Comparison of ENCODE assay signal across 1 cellular context in the genomic region with DNA sequence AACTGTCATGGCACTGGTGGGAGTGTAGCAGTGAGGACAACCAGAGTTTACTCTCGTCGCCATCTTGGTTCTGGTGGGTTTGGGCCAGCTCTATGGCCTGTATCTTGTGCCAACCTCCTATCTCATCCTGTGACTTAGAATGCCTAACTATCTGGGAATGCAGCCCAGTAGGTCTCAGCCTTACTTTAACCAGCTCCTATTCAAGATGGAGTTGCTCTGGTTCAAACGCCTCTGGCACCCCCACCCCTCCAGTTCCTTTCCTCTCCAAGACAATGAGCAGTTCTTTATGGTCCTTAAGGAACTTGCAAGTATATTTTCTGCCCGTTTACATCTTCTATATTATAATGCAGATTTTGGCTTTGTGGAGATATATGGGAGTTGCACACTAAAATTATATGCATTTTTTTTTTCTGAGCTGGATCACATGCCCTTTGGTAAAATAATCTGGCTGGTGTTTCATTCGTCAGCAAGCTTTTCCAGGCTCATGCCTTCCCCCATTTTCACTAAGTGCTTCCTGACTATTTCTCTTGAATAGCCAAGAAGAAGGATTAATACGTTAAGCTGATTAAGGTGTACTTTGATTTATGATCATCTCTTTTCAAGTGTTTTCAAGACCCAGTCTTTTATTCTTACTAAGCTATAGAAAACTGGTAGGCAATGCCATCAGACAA.
TF ChIP-seq lines count a peak whose summit lies in the region.

No MANE protein-coding gene starts in this region.

TF ChIP-seq in K562, 482 proteins besides CTCF, POLR2A, EP300 and RAD21 (continued from another document and continues in another):
- TF ChIP-seq ZNF592 (IDR thresholded peaks at IDR 0.05) (peak; percentile 98), SNAPC5 (CRISPR knock-in tag; IDR thresholded peaks at IDR 0.05) (0 out of 2 replicates have a peak, but pooled peaks have one; percentile 27), PATZ1 (CRISPR knock-in tag; IDR thresholded peaks at IDR 0.05; ENCODE audit: borderline replicate concordance) (no peak), HDAC8 (tag; IDR thresholded peaks at IDR 0.05) (peak; percentile 80; the same call in 1 of the 2 replicates), CXXC5 (CRISPR knock-in tag; IDR thresholded peaks at IDR 0.05) (peak; percentile 84), ZNF316 (IDR thresholded peaks at IDR 0.05) (no peak), ZNF668 (CRISPR knock-in tag; IDR thresholded peaks at IDR 0.05) (peak; percentile 95), TEAD2 (tag; IDR thresholded peaks at IDR 0.05) (peak; percentile 74), TFE3 (CRISPR knock-in tag; IDR thresholded peaks at IDR 0.05) (peak; percentile 48; the same call in 1 of the 2 replicates), NFXL1 (CRISPR knock-in tag; IDR thresholded peaks at IDR 0.05) (0 out of 2 replicates have a peak, but pooled peaks have one; percentile 59), SMAD4 (CRISPR knock-in tag; conservative IDR thresholded peaks at IDR 0.05) (peak; percentile 93), ZNF57 (CRISPR knock-in tag; IDR thresholded peaks at IDR 0.05) (no peak), NFE2L1 (tag; IDR thresholded peaks at IDR 0.05; ENCODE audit: borderline replicate concordance, low read depth) (peak; percentile 41; the same call in 1 of the 2 replicates), BCOR (IDR thresholded peaks at IDR 0.05) (no peak), NR2C1 (IDR thresholded peaks at IDR 0.05) (no peak), NR2C1 (tag; IDR thresholded peaks at IDR 0.05) (peak; percentile 70; the same call in 1 of the 2 replicates), ZNF589 (CRISPR knock-in tag; IDR thresholded peaks at IDR 0.05; ENCODE audit: low read depth) (no peak), KLF6 (CRISPR knock-in tag; IDR thresholded peaks at IDR 0.05; ENCODE audit: borderline replicate concordance) (peak; percentile 90; the same call in 1 of the 2 replicates), CCNT2 (IDR thresholded peaks at IDR 0.05; ENCODE audit: borderline replicate concordance, extremely low read depth, insufficient read length, low read depth, low read length) (no peak), CSDE1 (IDR thresholded peaks at IDR 0.05) (no peak), ZBTB34 (CRISPR knock-in tag; IDR thresholded peaks at IDR 0.05) (peak; percentile 77), DACH1 (IDR thresholded peaks at IDR 0.05; ENCODE audit: partially characterized antibody) (no peak), ZNF146 (CRISPR knock-in tag; IDR thresholded peaks at IDR 0.05; ENCODE audit: unreplicated experiment) (no peak), ELF2 (CRISPR knock-in tag; IDR thresholded peaks at IDR 0.05) (no peak), JUN (IDR thresholded peaks at IDR 0.05; ENCODE audit: borderline replicate concordance, low read depth, low read length) (no peak), JUN (CRISPR knock-in tag; IDR thresholded peaks at IDR 0.05; ENCODE audit: borderline replicate concordance) (no peak), TEAD1 (CRISPR knock-in tag; IDR thresholded peaks at IDR 0.05) (peak in 1 of 2 experiments; percentile 88; a peak in 2 of 4 replicates), HSF4 (CRISPR knock-in tag; IDR thresholded peaks at IDR 0.05; ENCODE audit: borderline replicate concordance) (peak; percentile 97), MXD1 (CRISPR knock-in tag; IDR thresholded peaks at IDR 0.05; ENCODE audit: borderline replicate concordance, poor library complexity, severe bottlenecking) (peak; percentile 79), TSHZ1 (CRISPR knock-in tag; IDR thresholded peaks at IDR 0.05) (peak; percentile 85), HEY1 (CRISPR knock-in tag; IDR thresholded peaks at IDR 0.05; ENCODE audit: borderline replicate concordance) (no peak), TCF7 (IDR thresholded peaks at IDR 0.05; ENCODE audit: borderline replicate concordance) (no peak), ZNF12 (CRISPR knock-in tag; IDR thresholded peaks at IDR 0.05) (no peak), ZNF444 (CRISPR knock-in tag; IDR thresholded peaks at IDR 0.05) (0 out of 2 replicates have a peak, but pooled peaks have one; percentile 43), FOXA3 (CRISPR knock-in tag; conservative IDR thresholded peaks at IDR 0.05 in 1 of 2, IDR thresholded peaks at IDR 0.05 in 1 of 2) (no peak), FOS (IDR thresholded peaks at IDR 0.05; ENCODE audit: extremely low read depth, insufficient read length) (no peak), FOXK2 (conservative IDR thresholded peaks at IDR 0.05 in 1 of 2, IDR thresholded peaks at IDR 0.05 in 1 of 2; ENCODE audit: low read depth in 2 of 2) (no peak)
- TF ChIP-seq, protein P1, sequence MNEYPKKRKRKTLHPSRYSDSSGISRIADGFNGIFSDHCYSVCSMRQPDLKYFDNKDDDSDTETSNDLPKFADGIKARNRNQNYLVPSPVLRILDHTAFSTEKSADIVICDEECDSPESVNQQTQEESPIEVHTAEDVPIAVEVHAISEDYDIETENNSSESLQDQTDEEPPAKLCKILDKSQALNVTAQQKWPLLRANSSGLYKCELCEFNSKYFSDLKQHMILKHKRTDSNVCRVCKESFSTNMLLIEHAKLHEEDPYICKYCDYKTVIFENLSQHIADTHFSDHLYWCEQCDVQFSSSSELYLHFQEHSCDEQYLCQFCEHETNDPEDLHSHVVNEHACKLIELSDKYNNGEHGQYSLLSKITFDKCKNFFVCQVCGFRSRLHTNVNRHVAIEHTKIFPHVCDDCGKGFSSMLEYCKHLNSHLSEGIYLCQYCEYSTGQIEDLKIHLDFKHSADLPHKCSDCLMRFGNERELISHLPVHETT (CRISPR knock-in tag; conservative IDR thresholded peaks at IDR 0.05 in 1 of 2, IDR thresholded peaks at IDR 0.05 in 1 of 2), result peak in 1 of 2 experiments; percentile 79; a peak in 2 of 4 replicates
- TF ChIP-seq, protein P2, sequence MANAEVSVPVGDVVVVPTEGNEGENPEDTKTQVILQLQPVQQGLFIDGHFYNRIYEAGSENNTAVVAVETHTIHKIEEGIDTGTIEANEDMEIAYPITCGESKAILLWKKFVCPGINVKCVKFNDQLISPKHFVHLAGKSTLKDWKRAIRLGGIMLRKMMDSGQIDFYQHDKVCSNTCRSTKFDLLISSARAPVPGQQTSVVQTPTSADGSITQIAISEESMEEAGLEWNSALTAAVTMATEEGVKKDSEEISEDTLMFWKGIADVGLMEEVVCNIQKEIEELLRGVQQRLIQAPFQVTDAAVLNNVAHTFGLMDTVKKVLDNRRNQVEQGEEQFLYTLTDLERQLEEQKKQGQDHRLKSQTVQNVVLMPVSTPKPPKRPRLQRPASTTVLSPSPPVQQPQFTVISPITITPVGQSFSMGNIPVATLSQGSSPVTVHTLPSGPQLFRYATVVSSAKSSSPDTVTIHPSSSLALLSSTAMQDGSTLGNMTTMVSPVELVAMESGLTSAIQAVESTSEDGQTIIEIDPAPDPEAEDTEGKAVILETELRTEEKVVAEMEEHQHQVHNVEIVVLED (CRISPR knock-in tag; IDR thresholded peaks at IDR 0.05), result no peak
- TF ChIP-seq, protein P3, sequence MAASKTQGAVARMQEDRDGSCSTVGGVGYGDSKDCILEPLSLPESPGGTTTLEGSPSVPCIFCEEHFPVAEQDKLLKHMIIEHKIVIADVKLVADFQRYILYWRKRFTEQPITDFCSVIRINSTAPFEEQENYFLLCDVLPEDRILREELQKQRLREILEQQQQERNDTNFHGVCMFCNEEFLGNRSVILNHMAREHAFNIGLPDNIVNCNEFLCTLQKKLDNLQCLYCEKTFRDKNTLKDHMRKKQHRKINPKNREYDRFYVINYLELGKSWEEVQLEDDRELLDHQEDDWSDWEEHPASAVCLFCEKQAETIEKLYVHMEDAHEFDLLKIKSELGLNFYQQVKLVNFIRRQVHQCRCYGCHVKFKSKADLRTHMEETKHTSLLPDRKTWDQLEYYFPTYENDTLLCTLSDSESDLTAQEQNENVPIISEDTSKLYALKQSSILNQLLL (CRISPR knock-in tag; IDR thresholded peaks at IDR 0.05; ENCODE audit: borderline replicate concordance), result no peak
